8 cellular contexts compared by ENCODE assay signal in the genomic region with DNA sequence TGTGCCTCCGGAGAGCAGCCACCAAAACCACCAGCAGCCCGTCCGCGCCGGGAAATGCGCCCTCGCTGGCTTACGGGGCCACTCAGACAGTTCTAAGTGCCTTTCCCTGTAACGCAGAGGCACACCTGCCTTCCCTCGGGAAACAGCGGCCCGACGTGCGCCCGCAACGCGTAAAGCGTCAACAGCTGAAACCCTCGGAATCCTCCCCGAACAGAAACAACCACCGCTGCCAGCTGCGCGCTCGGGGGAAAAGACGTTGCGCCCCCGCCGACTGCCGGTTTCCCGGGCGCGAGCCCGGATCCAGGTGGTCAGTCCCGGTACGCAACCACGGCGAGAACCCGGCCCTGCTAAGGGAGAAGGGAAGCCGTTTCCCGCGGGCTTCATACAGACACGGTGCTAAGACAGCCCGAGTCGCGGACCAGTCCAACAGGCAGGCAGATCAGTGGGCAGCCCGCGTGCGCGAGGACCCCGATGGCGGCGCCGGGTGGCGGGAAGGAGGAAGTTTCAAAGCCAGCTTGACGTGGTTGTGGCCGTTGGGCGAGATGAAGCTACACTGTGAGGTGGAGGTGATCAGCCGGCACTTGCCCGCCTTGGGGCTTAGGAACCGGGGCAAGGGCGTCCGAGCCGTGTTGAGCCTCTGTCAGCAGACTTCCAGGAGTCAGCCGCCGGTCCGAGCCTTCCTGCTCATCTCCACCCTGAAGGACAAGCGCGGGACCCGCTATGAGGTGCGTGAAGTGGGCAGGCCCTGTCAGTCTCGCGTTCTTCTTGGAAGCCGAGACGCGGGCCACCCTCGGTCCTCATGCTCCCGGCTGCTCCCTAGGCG.
A peak's percentile ranks its signal among the peaks of the same experiment; 100 is the strongest.
DNase-seq lines count a peak whose midpoint lies in the region; ATAC-seq lines count a peak whose summit lies in the region.

A gene with protein sequence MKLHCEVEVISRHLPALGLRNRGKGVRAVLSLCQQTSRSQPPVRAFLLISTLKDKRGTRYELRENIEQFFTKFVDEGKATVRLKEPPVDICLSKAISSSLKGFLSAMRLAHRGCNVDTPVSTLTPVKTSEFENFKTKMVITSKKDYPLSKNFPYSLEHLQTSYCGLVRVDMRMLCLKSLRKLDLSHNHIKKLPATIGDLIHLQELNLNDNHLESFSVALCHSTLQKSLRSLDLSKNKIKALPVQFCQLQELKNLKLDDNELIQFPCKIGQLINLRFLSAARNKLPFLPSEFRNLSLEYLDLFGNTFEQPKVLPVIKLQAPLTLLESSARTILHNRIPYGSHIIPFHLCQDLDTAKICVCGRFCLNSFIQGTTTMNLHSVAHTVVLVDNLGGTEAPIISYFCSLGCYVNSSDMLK (plus strand): TSS at position 462 of the 823 bp plus-strand sequence. CDS start 81 bp downstream, at position 543.

- DNase-seq in ACHN = peak; percentile 86
- peak; percentile 72 for DNase-seq in NCI-H2196 treated with DMSO at 0.1 percent for 48 hours (lab: John Stamatoyannopoulos, UW; ENCODE audit: unreplicated experiment)
- peak; percentile 71 to 81 (median 76) for DNase-seq in activated CD4-positive, CD25-positive, alpha-beta regulatory T cell (lab: John Stamatoyannopoulos, UW)
- peak in 60 of 61 donors; percentile 12 to 86 (median 62) for DNase-seq in caudate nucleus (lab: John Stamatoyannopoulos, UW)
- DNase-seq in islet precursor cell = peak; percentile 94
- DNase-seq in stimulated activated CD4-positive, alpha-beta T cell treated with anti-CD3 and anti-CD28 coated beads, Interleukin-12 subunit alpha, Interleukin-12 subunit beta, amount 100 ng/mL, for 4 hours = peak; percentile 83

- in situ Hi-C loops in ACHN (cut with HindIII; ENCODE audit: low pct_ligation_motif_present, low pct_unique_long_range_greater_than_20kb, low sequenced_read_pairs) = no loop called here

- ATAC-seq in GM18873 (IDR thresholded peaks at IDR 0.05; ENCODE audit: low FRiP score, unreplicated experiment) (peak; percentile 38), HG03139 (IDR thresholded peaks at IDR 0.05; ENCODE audit: unreplicated experiment) (peak; percentile 39)

- peak within 1 kb of the TSS; percentile 89 for H3K27ac ChIP-seq in caudate nucleus (ENCODE audit: low read depth, low read length)

Comparison
In these comparisons a context has a peak if more than half of its experiments do, and no peak if none do; other contexts are left out.
1. Peak in every context shown above with its lines: DNase-seq, ATAC-seq and H3K27ac ChIP-seq.